In genomic region chr6:167733740-167734661, GRCh38 we compare ENCODE assay signal across 13 cellular contexts.
DNase-seq lines count a peak whose midpoint lies in the region; ATAC-seq and TF ChIP-seq lines count a peak whose summit lies in the region.
"Had no signal": no experiment of that assay in that cellular context is flagged by ENCODE, and none has a peak within 500 bp of the region (broad histone marks: within the 10 kb centered on the region; RNA-seq: fewer than 3 reads in every experiment).

No MANE protein-coding gene starts in this region.

- no peaks in the 10 kb centered on the region for H3K4me1 Mint-ChIP-seq in HFFc6 (ENCODE audit: low read depth)
- H3K4me1 Mint-ChIP-seq: mesothelial cell of epicardium had no signal

- H3K9ac ChIP-seq in neuronal stem cell (ENCODE audit: low read depth, low read length, poor library complexity), result no peak overlapping the region

- H4K91ac ChIP-seq in neuronal stem cell (ENCODE audit: low read depth, low read length, poor library complexity), result no peak overlapping the region

- H3K18ac ChIP-seq in neuronal stem cell (ENCODE audit: low read length), result peak overlapping the region; percentile 60

- TF ChIP-seq CTCF in AG10803 (conservative IDR thresholded peaks at IDR 0.05; ENCODE audit: low read length) (no peak), fibroblast of mammary gland (conservative IDR thresholded peaks at IDR 0.05; ENCODE audit: control insufficient read depth, insufficient read depth, low read depth, low read length) (no peak), HFFc6 (IDR thresholded peaks at IDR 0.05) (no peak)

- H3K27me3 Mint-ChIP-seq in HFFc6 (ENCODE audit: insufficient read depth), result peaks cover 3% of the 10 kb centered on the region; the same call in 1 of the 2 replicates

- no peak overlapping the region for H3K4me3 Mint-ChIP-seq in HFFc6
- H3K4me3 Mint-ChIP-seq: activated T-helper 1 cell treated with anti-CD3 and anti-CD28 coated beads, Interleukin-12 subunit alpha, Interleukin-12 subunit beta, Interleukin-2, Interleukin-4 antibody, amounts not matched to agents 30 ng/mL and 10 ng/mL and 1 ng/mL, durations not matched to agents 14 hours and 24 hours and 36 hours; mesothelial cell of epicardium; T-cell had no signal

- no peak overlapping the region for H2BK12ac ChIP-seq in neuronal stem cell (ENCODE audit: low read length)

- peak; percentile 10 for DNase-seq in AG10803 (ENCODE audit: low read depth)
- peak; percentile 67 for DNase-seq in NCI-H1092 (lab: John Stamatoyannopoulos, UW)
- DNase-seq in fibroblast of mammary gland (ENCODE audit: low read depth), result peak; percentile 31
- no peak for DNase-seq in neuronal stem cell (ENCODE audit: low spot score)
- no peak for DNase-seq in SK-N-DZ (ENCODE audit: low spot score)
- DNase-seq in HFFc6, result no peak
- no peak for DNase-seq in HUDEP-2 (lab: John Stamatoyannopoulos, UW; ENCODE audit: unreplicated experiment in 76 of 76)
- DNase-seq: effector memory CD4-positive, alpha-beta T cell; NCI-H2171 treated with DMSO at 0.1 percent for 48 hours had no signal

- no peak overlapping the region for H3K14ac ChIP-seq in neuronal stem cell (ENCODE audit: low read length)

- peaks cover 0 to 6% of the 10 kb centered on the region in 2 donors for H3K4me1 ChIP-seq in neuronal stem cell (ENCODE audit: control insufficient read depth in 2 of 2, insufficient read depth in 1 of 2, low read depth in 1 of 2, low read length in 2 of 2)

- peaks cover 18% of the 10 kb centered on the region for H3K36me3 Mint-ChIP-seq in HFFc6 (ENCODE audit: low read depth)
- H3K36me3 Mint-ChIP-seq: mesothelial cell of epicardium, T-cell had no signal

- H2BK120ac ChIP-seq in neuronal stem cell (ENCODE audit: low read depth, low read length), result no peak overlapping the region

- no peak overlapping the region for H2BK5ac ChIP-seq in neuronal stem cell (ENCODE audit: low read length)

- no peak overlapping the region for H3K23ac ChIP-seq in neuronal stem cell (ENCODE audit: low read depth, low read length, poor library complexity)

- H3K36me3 ChIP-seq in neuronal stem cell (replicated peaks in 1 of 2; ENCODE audit: control insufficient read depth in 2 of 2, insufficient read depth in 2 of 2, low read length in 2 of 2), result no peaks in the 10 kb centered on the region

- no peak overlapping the region for H3K4me2 ChIP-seq in neuronal stem cell (ENCODE audit: insufficient read depth, low read length, poor library complexity, severe bottlenecking)

- H3K27ac ChIP-seq in neuronal stem cell (replicated peaks; ENCODE audit: low read length), result no peak overlapping the region

- no peaks in the 10 kb centered on the region for H3K79me1 ChIP-seq in neuronal stem cell (ENCODE audit: low read depth, low read length)

- no peak overlapping the region for H2AK5ac ChIP-seq in neuronal stem cell (ENCODE audit: low read depth, low read length)

- no CpG with 5 or more reads among the region's 16 CpGs for WGBS in neuronal stem cell (ENCODE audit: extremely low coverage in 2 of 2, insufficient read length in 2 of 2, insufficient replicate concordance in 1 of 2), 2 donors

- H3K27ac Mint-ChIP-seq in HFFc6, result no peak overlapping the region
- H3K27ac Mint-ChIP-seq: activated T-helper 1 cell treated with anti-CD3 and anti-CD28 coated beads, Interleukin-12 subunit alpha, Interleukin-12 subunit beta, Interleukin-2, Interleukin-4 antibody, amounts not matched to agents 30 ng/mL and 10 ng/mL and 1 ng/mL, durations not matched to agents 14 hours and 24 hours and 36 hours; mesothelial cell of epicardium; T-cell had no signal

- ATAC-seq in HG02571 (IDR thresholded peaks at IDR 0.05; ENCODE audit: unreplicated experiment), result no peak
- ATAC-seq: T-cell had no signal

- H3K4ac ChIP-seq in neuronal stem cell (ENCODE audit: low read length), result no peak overlapping the region

- H3K9me3 ChIP-seq in neuronal stem cell (replicated peaks in 1 of 2; ENCODE audit: control insufficient read depth in 2 of 2, insufficient read depth in 1 of 2, low read depth in 1 of 2, low read length in 2 of 2), result peaks cover 0 to 2% of the 10 kb centered on the region in 2 donors

- H3K4me3 ChIP-seq in AG10803 (ENCODE audit: low read length) (no peak overlapping the region), fibroblast of mammary gland (ENCODE audit: control insufficient read depth, low read depth, low read length) (no peak overlapping the region), neuronal stem cell (ENCODE audit: low read length in 2 of 2) (no peak overlapping the region)

- no peak overlapping the region for H2BK15ac ChIP-seq in neuronal stem cell (ENCODE audit: low read length)

- H4K8ac ChIP-seq in neuronal stem cell (ENCODE audit: low read depth, low read length), result no peak overlapping the region

- H3K27me3 ChIP-seq in neuronal stem cell (ENCODE audit: control insufficient read depth in 3 of 3, insufficient read depth in 3 of 3, low read depth in 1 of 3, low read length in 3 of 3), result no peaks in the 10 kb centered on the region

- H2AFZ ChIP-seq in neuronal stem cell (ENCODE audit: low read length), result no peak overlapping the region

- H3K9me3 Mint-ChIP-seq in HFFc6, result peaks cover 48% of the 10 kb centered on the region
- H3K9me3 Mint-ChIP-seq: activated T-helper 1 cell treated with anti-CD3 and anti-CD28 coated beads, Interleukin-12 subunit alpha, Interleukin-12 subunit beta, Interleukin-2, Interleukin-4 antibody, amounts not matched to agents 30 ng/mL and 10 ng/mL and 1 ng/mL, durations not matched to agents 14 hours and 24 hours and 36 hours; mesothelial cell of epicardium had no signal

Comparison
In these comparisons a context has a peak if more than half of its experiments do, and no peak if none do; other contexts are left out.
1. DNase-seq: peak in AG10803 (single experiment), NCI-H1092 (single experiment) and fibroblast of mammary gland (single experiment); none in neuronal stem cell (single experiment), SK-N-DZ (single experiment), HFFc6 (single experiment) and HUDEP-2 (0 of 76).